In the genomic region with DNA sequence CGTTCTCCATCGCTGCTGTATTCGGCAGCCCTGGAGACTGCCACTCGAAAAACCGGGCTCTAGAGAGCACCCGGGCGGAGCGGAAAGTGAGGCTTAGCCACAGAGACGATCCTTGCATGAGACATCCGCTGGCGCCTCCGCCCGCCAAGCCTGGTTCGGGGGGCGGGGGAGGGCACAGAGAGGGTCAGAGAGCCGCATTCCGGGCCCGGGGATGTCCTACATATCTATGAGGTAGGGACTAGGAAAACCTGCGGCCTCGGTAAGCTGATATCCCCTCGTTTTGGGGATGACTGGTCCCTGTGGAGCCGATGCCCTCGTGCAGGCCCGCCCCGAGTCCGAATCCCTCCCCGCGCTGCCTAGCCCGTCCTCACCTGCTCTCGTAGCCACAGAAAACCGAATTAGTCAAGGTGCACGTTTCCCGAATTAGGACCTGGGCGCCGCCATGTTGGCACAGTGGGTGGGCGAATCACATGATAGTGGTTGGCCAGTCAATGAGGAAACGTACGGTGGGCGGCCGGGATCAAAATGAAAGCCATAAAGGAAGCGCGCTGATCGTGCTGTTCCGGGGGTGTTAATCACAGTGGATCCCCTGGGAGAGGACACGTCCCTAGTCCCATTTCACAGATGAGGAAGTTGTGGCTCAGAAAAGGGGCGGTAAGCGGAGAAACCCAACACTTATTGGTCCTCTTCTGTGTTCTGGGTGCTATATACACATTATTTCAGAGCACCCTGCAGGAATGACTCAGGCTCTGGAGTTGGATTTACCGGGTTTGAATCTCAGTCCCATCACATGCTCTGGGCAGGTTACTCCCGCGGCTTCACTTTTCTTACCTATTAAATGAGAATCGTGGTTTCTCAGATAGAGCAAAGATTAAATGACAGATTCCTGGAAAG, we compare ENCODE assay signal across 8 cellular contexts. TPM values are rescaled to one million over a fixed set of nuclear protein-coding genes. Genes with fewer than 3 reads are reported as not detected.
A peak's percentile ranks its signal among the peaks of the same experiment; 100 is the strongest.
DNase-seq lines count a peak whose midpoint lies in the region; ATAC-seq, FAIRE-seq and TF ChIP-seq lines count a peak whose summit lies in the region.

TSS of gene TRMT1 (minus strand) at position 459 of the 894 bp plus-strand sequence. CDS start at position 118, 341 bp downstream.

- H3K36me3 ChIP-seq in GM06990 (ENCODE audit: control insufficient read depth, insufficient read depth, low read length) (peaks cover 11% of the 10 kb centered on the region), bronchial epithelial cell (ENCODE audit: control insufficient read depth, insufficient read depth, low read length) (peaks cover 8% of the 10 kb centered on the region)

- no peak for FAIRE-seq in bronchial epithelial cell (lab: Jason Lieb, UNC)

- ATAC-seq in HG02981 (IDR thresholded peaks at IDR 0.05; ENCODE audit: unreplicated experiment) (peak; percentile 50), HG03571 (IDR thresholded peaks at IDR 0.05; ENCODE audit: unreplicated experiment) (no peak)

- peak; percentile 84 for DNase-seq in GM06990 (ENCODE audit: extremely low read depth, insufficient read length)
- peak; percentile 90 for DNase-seq in NCI-H2227 (lab: John Stamatoyannopoulos, UW; ENCODE audit: unreplicated experiment)
- DNase-seq in bronchial epithelial cell (ENCODE audit: low read depth): peak; percentile 87
- DNase-seq in inferior parietal cortex (ENCODE audit: extremely low spot score): peak; percentile 93
- DNase-seq in smooth muscle cell of the brain vasculature (ENCODE audit: low read depth, low spot score): peak; percentile 64

- H3K4me3 ChIP-seq in GM06990 (replicated peaks; ENCODE audit: low read depth, low read length): peak within 1 kb of the TSS; percentile 97
- peak within 1 kb of the TSS; percentile 83 for H3K4me3 ChIP-seq in WI38 (ENCODE audit: low read depth, low read length)
- H3K4me3 ChIP-seq in bronchial epithelial cell (ENCODE audit: low read depth, low read length): peak within 1 kb of the TSS; percentile 81

- H3K27me3 ChIP-seq in GM06990 (replicated peaks; ENCODE audit: control insufficient read depth, insufficient read depth, low read length) (no peaks in the 10 kb centered on the region), bronchial epithelial cell (ENCODE audit: control insufficient read depth, insufficient read depth, low read length) (no peaks in the 10 kb centered on the region)

- TF ChIP-seq CTCF in GM06990 (IDR thresholded peaks at IDR 0.05; ENCODE audit: insufficient read depth, low read length, poor library complexity, severe bottlenecking) (no peak), WI38 (IDR thresholded peaks at IDR 0.05; ENCODE audit: low read depth, low read length) (no peak), bronchial epithelial cell (IDR thresholded peaks at IDR 0.05; ENCODE audit: insufficient read depth, low read length, severe bottlenecking) (no peak)

RNA-seq across cellular contexts. Expression of gene TRMT1, which starts in this region (rescaled TPM):
- total RNA-seq in bronchial epithelial cell: 28.0 and 40.5 TPM in 2 replicates
